ENCODE assay signal across 11 cellular contexts in genomic region chr2:190628651-190629378, GRCh38. TPM values are rescaled to one million over a fixed set of nuclear protein-coding genes. Genes with fewer than 3 reads are reported as not detected.
DNase-seq lines count a peak whose midpoint lies in the region; ATAC-seq, FAIRE-seq and TF ChIP-seq lines count a peak whose summit lies in the region.
"Had no signal": no experiment of that assay in that cellular context is flagged by ENCODE, and none has a peak within 500 bp of the region (broad histone marks: within the 10 kb centered on the region; RNA-seq: fewer than 3 reads in every experiment).

No MANE protein-coding gene starts in this region.

- H3K27ac ChIP-seq in GM23248 (no peak overlapping the region), K562 (ENCODE audit: extremely low read depth, low read depth, low read length) (no peak overlapping the region), keratinocyte (ENCODE audit: control insufficient read depth, insufficient read depth, low read length) (no peak overlapping the region), skeletal muscle tissue (ENCODE audit: low read depth, low read length) (peak overlapping the region; percentile 70)
- H3K27ac ChIP-seq: KMS-11 had no signal

- 0 out of 2 replicates have a peak overlapping the region, but pooled peaks have one; percentile 68 for H3K9ac ChIP-seq in GM23248
- H3K9ac ChIP-seq in K562 (ENCODE audit: insufficient read depth in 1 of 2, low read depth in 2 of 2, low read length in 2 of 2), result no peak overlapping the region
- no peak overlapping the region for H3K9ac ChIP-seq in keratinocyte (ENCODE audit: control insufficient read depth, extremely low read depth, insufficient read depth, low read length)
- H3K9ac ChIP-seq in skeletal muscle tissue (ENCODE audit: low read depth in 1 of 3, low read length in 3 of 3), result peak overlapping the region in 2 of 3 donors; percentile 53 to 60
- H3K9ac ChIP-seq: KMS-11 had no signal

- no peaks in the 10 kb centered on the region for H3K9me2 ChIP-seq in GM23248 (ENCODE audit: insufficient read depth)

- 68% methylated on average over 7 of the region's 7 CpGs for WGBS in GM23248 (ENCODE audit: low coverage in 1 of 2, low lambda C conversion rate in 2 of 2, missing lambda C conversion rate in 2 of 2), 2 experiments
- 27% methylated on average over 6 of the region's 7 CpGs for WGBS in K562 (ENCODE audit: insufficient coverage, low coverage, missing lambda C conversion rate)

- no peak for TF ChIP-seq POLR2A in K562 (conservative IDR thresholded peaks at IDR 0.05)

- no peak overlapping the region for H3K27ac Mint-ChIP-seq in CD14-positive monocyte

- in situ Hi-C loops in GM23248 (cut with MboI) (no loop called here), K562 (cut with MboI) (no loop called here)

- TF ChIP-seq EP300 in K562 (IDR thresholded peaks at IDR 0.05; ENCODE audit: low read length), result no peak

- no peak for DNase-seq in GM23248
- DNase-seq in K562 (ENCODE audit: extremely low read depth in 1 of 4, low spot score in 3 of 4), result peak in 2 of 4 experiments; percentile 36 to 37
- no peak for DNase-seq in keratinocyte (ENCODE audit: low read depth, low spot score)
- no peak for DNase-seq in GM19238 (ENCODE audit: insufficient read length, low spot score)
- DNase-seq in activated CD8-positive, alpha-beta memory T cell treated with anti-CD3 and anti-CD28 coated beads for 24 hours, result no peak
- DNase-seq in CD14-positive monocyte (ENCODE audit: low spot score), result no peak
- no peak for DNase-seq in DMS114 treated with DMSO at 0.1 percent for 48 hours (lab: John Stamatoyannopoulos, UW; ENCODE audit: unreplicated experiment)
- DNase-seq: activated CD8-positive, alpha-beta T cell treated with anti-CD3 and anti-CD28 coated beads, Interleukin-2, amount 10 ng/mL, durations not matched to agents 7 days and 5 days; NCI-H1930 had no signal

- POLR2A ChIA-PET in K562 (lab: Yijun Ruan, JAX), result interaction anchor here (0.7 to 1.1 kb wide), 2 partner anchors 16 to 18 kb away, joined by 3 read pairs; no protein-coding TSS in a partner anchor

- H3K4me3 ChIP-seq in GM23248 (peak overlapping the region; percentile 71; the same call in 1 of the 2 replicates), K562 (no peak overlapping the region), keratinocyte (ENCODE audit: control insufficient read depth in 2 of 3, extremely low read depth in 1 of 3, insufficient read depth in 2 of 3, low read depth in 1 of 3, low read length in 3 of 3) (no peak overlapping the region), skeletal muscle tissue (ENCODE audit: low read length in 3 of 3) (peak overlapping the region; percentile 60 to 70 (median 70))

- H3K4me3 Mint-ChIP-seq in CD14-positive monocyte, result no peak overlapping the region

- H4K20me1 ChIP-seq in GM23248 (ENCODE audit: insufficient read depth) (no peaks in the 10 kb centered on the region), K562 (replicated peaks; ENCODE audit: control insufficient read depth, insufficient read depth, low read length) (no peaks in the 10 kb centered on the region), keratinocyte (ENCODE audit: control insufficient read depth, extremely low read depth, insufficient read depth, low read length) (no peaks in the 10 kb centered on the region)

- H3K4me2 ChIP-seq in GM23248 (ENCODE audit: unreplicated experiment) (peak overlapping the region; percentile 78), K562 (ENCODE audit: insufficient read depth, low read length) (no peak overlapping the region; the same call in 1 of the 2 replicates), keratinocyte (ENCODE audit: control insufficient read depth, extremely low read depth, insufficient read depth, low read depth, low read length) (peak overlapping the region; percentile 9)
- H3K4me2 ChIP-seq: KMS-11 had no signal

- peaks cover 8 to 12% (median 9%) of the 10 kb centered on the region in 3 donors for H3K27me3 Mint-ChIP-seq in CD14-positive monocyte (ENCODE audit: low read depth in 3 of 3)

- H3F3A ChIP-seq in GM23248 (ENCODE audit: insufficient read depth), result peaks cover 3% of the 10 kb centered on the region; the same call in 1 of the 2 replicates

- TF ChIP-seq RAD21 in K562 (CRISPR knock-in tag; conservative IDR thresholded peaks at IDR 0.05 in 1 of 2, IDR thresholded peaks at IDR 0.05 in 1 of 2), result no peak

- FAIRE-seq in K562 (lab: Jason Lieb, UNC), result peak; percentile 86
- FAIRE-seq in keratinocyte (lab: Jason Lieb, UNC), result peak; percentile 60

- peak; percentile 83 for ATAC-seq in K562

- TF ChIP-seq CTCF in K562 (IDR thresholded peaks at IDR 0.05 in 2 of 3, conservative IDR thresholded peaks at IDR 0.05 in 1 of 3; ENCODE audit: insufficient read depth in 2 of 3, low read depth in 1 of 3, low read length in 3 of 3), result no peak
- TF ChIP-seq CTCF in keratinocyte (optimal IDR thresholded peaks at IDR 0.05 in 1 of 3, IDR thresholded peaks at IDR 0.05 in 1 of 3, conservative IDR thresholded peaks at IDR 0.05 in 1 of 3; ENCODE audit: extremely low read depth in 1 of 3, insufficient read depth in 2 of 3, low read length in 3 of 3), result no peak
- TF ChIP-seq CTCF in CD14-positive monocyte (IDR thresholded peaks at IDR 0.05), result no peak

- H3K9me3 Mint-ChIP-seq in CD14-positive monocyte, result peaks cover 0 to 6% (median 0%) of the 10 kb centered on the region in 7 donors

- H2AFZ ChIP-seq in GM23248, result peak overlapping the region; percentile 91
- H2AFZ ChIP-seq in K562 (ENCODE audit: low read depth, low read length), result peak overlapping the region; percentile 63
- H2AFZ ChIP-seq in keratinocyte (ENCODE audit: control insufficient read depth, low read length), result no peak overlapping the region

- H3K79me2 ChIP-seq in GM23248 (ENCODE audit: insufficient read depth), result no peaks in the 10 kb centered on the region
- no peaks in the 10 kb centered on the region for H3K79me2 ChIP-seq in K562 (ENCODE audit: control insufficient read depth, insufficient read depth, low read length)
- H3K79me2 ChIP-seq in keratinocyte (ENCODE audit: control insufficient read depth, insufficient read depth, low read length), result no peaks in the 10 kb centered on the region

- CTCF ChIA-PET in K562 (lab: Yijun Ruan, JAX; ENCODE audit: low intra/inter-chr PET ratio), result no interaction called here

- H3K9me1 ChIP-seq in K562 (ENCODE audit: control insufficient read depth, insufficient read depth, low read length) (no peaks in the 10 kb centered on the region), keratinocyte (ENCODE audit: control insufficient read depth, extremely low read depth, insufficient read depth, low read length) (no peaks in the 10 kb centered on the region)

- BruUV-seq in K562 (replicated peaks; lab: Mats Ljungman, UMichigan), result no TSS peak

- no peaks in the 10 kb centered on the region for H3K9me3 ChIP-seq in GM23248 (ENCODE audit: low read depth)
- H3K9me3 ChIP-seq in K562 (replicated peaks; ENCODE audit: control insufficient read depth, insufficient read depth, low read depth, low read length), result no peaks in the 10 kb centered on the region
- no peaks in the 10 kb centered on the region for H3K9me3 ChIP-seq in keratinocyte (ENCODE audit: control insufficient read depth, low read depth, low read length)
- H3K9me3 ChIP-seq in skeletal muscle tissue (ENCODE audit: control insufficient read depth in 3 of 3, low read length in 3 of 3), result no peaks in the 10 kb centered on the region

- H3K36me3 ChIP-seq in GM23248 (ENCODE audit: low read depth) (no peaks in the 10 kb centered on the region), K562 (ENCODE audit: control insufficient read depth, insufficient read depth, low read length) (no peaks in the 10 kb centered on the region), keratinocyte (ENCODE audit: control insufficient read depth in 2 of 2, extremely low read depth in 1 of 2, insufficient read depth in 2 of 2, low read length in 2 of 2) (no peaks in the 10 kb centered on the region), skeletal muscle tissue (ENCODE audit: control insufficient read depth in 3 of 3, insufficient read depth in 3 of 3, low read length in 3 of 3) (no peaks in the 10 kb centered on the region)

- H3K4me1 Mint-ChIP-seq in CD14-positive monocyte, result peaks cover 15% of the 10 kb centered on the region

- H3K36me3 Mint-ChIP-seq in CD14-positive monocyte, result no peaks in the 10 kb centered on the region

- intact Hi-C loops in K562 (cut with micrococcal nuclease) (no loop called here), CD14-positive monocyte (cut with micrococcal nuclease) (no loop called here)

- H3K27me3 ChIP-seq in GM23248 (replicated peaks; ENCODE audit: insufficient read depth) (no peaks in the 10 kb centered on the region), K562 (ENCODE audit: control insufficient read depth in 2 of 2, insufficient read depth in 2 of 2, low read length in 2 of 2) (no peaks in the 10 kb centered on the region), keratinocyte (ENCODE audit: control insufficient read depth, extremely low read depth, insufficient read depth, low read length) (no peaks in the 10 kb centered on the region), skeletal muscle tissue (ENCODE audit: control insufficient read depth in 3 of 3, insufficient read depth in 3 of 3, low read length in 3 of 3) (peaks cover 0 to 3% (median 0%) of the 10 kb centered on the region in 3 donors)

- dilution Hi-C loops in keratinocyte (cut with MboI; ENCODE audit: extremely low pct_ligation_motif_present, low sequenced_read_pairs), result no loop called here

- H3K4me1 ChIP-seq in GM23248 (ENCODE audit: insufficient read depth) (peaks cover 20% of the 10 kb centered on the region), K562 (replicated peaks in 1 of 2; ENCODE audit: control insufficient read depth in 2 of 2, insufficient read depth in 2 of 2, low read length in 2 of 2) (no peaks in the 10 kb centered on the region; a peak in 2 of 5 replicates), keratinocyte (ENCODE audit: control insufficient read depth, extremely low read depth, insufficient read depth, low read length) (peaks cover 12% of the 10 kb centered on the region), skeletal muscle tissue (ENCODE audit: control insufficient read depth in 3 of 3, insufficient read depth in 3 of 3, low read length in 3 of 3) (peaks cover 6 to 9% (median 8%) of the 10 kb centered on the region in 3 donors)

RNA-seq across cellular contexts. Expression of gene NAB1, which starts 20.1 kb away (rescaled TPM):
- total RNA-seq in GM23248 (2014; rRNA removed; shearing (Covaris generic)), result 44.1 and 48.3 TPM in 2 replicates
- 13.0 TPM in 2 replicates for polyA plus RNA-seq in GM23248 (2016; fragmentation: Nextera tagmentation; extraction: Ambion mirVana)
- total RNA-seq in K562 (2011; cell fraction: chromatin; rRNA removed; ENCODE audit: low replicate concordance), result 18.4 and 32.2 TPM in 2 replicates
- 6.8 and 10.3 TPM in 2 replicates for total RNA-seq in K562 (2011; cell fraction: nucleolus; rRNA removed)
- 14.0 and 16.0 TPM in 2 replicates for total RNA-seq in K562 (2011; cell fraction: nucleoplasm; rRNA removed)
- total RNA-seq in K562 (2014; rRNA removed), result 17.6 and 20.6 TPM in 2 replicates
- total RNA-seq in K562 (2014; rRNA removed; fragmentation: Illumina TruSeq; extraction: Trizol), result 20.2 and 22.8 TPM in 2 replicates
- total RNA-seq in K562 (2015; rRNA removed; fragmentation: Illumina TruSeq; extraction: Trizol), result 20.7 and 21.7 TPM in 2 replicates
- 16.3 and 17.2 TPM in 2 replicates for total RNA-seq in K562 (2021)
- polyA plus RNA-seq in K562 (2011; rRNA removed), result 18.3 and 23.0 TPM in 2 replicates
- 5.1 and 7.5 TPM in 2 replicates for polyA plus RNA-seq in K562 (2011; cell fraction: cytosol; rRNA removed)
- polyA plus RNA-seq in K562 (2011; cell fraction: nucleus; rRNA removed), result 30.1 and 30.9 TPM in 2 replicates
- polyA plus RNA-seq in K562 (2012), result 11.6 and 12.8 TPM in 2 replicates
- polyA plus RNA-seq in K562 (2014; fragmentation: Illumina TruSeq; extraction: Trizol), result 14.3 and 15.5 TPM in 2 replicates
- polyA plus RNA-seq in K562 (2014; fragmentation: Nextera tagmentation; extraction: Ambion mirVana), result 1 to 10 TPM; 3.1 to 4.0 TPM
- polyA plus RNA-seq in K562 (2014; rRNA removed), result 10.5 and 11.9 TPM in 2 replicates
- 33.5 and 34.3 TPM in 2 replicates for polyA minus RNA-seq in K562 (2011; rRNA and poly(A)+ RNA removed)
- polyA minus RNA-seq in K562 (2011; cell fraction: cytosol; rRNA and poly(A)+ RNA removed), result 10.5 and 13.2 TPM in 2 replicates
- polyA minus RNA-seq in K562 (2011; cell fraction: nucleus; rRNA and poly(A)+ RNA removed), result 18.2 and 28.2 TPM in 2 replicates
- polyA plus RNA-seq in keratinocyte, result 10.7 to 24.3 TPM (median 21.6 TPM) in 3 replicates
- 21.8 TPM for polyA plus RNA-seq in keratinocyte (2011; ENCODE audit: low read depth)
- 11.1 and 17.6 TPM in 2 replicates for polyA plus RNA-seq in keratinocyte (2011; cell fraction: cytosol; rRNA removed)
- 24.7 and 34.3 TPM in 2 replicates for polyA plus RNA-seq in keratinocyte (2011; cell fraction: nucleus; rRNA removed)
- polyA plus RNA-seq in keratinocyte (2012; ENCODE audit: low replicate concordance), result 11.5 and 14.0 TPM in 2 replicates
- polyA minus RNA-seq in keratinocyte, result 13.7 to 31.7 TPM (median 30.7 TPM) in 3 replicates
- polyA minus RNA-seq in keratinocyte (2011; cell fraction: cytosol; rRNA and poly(A)+ RNA removed), result 21.3 TPM
- 11.8 and 28.2 TPM in 2 replicates for polyA minus RNA-seq in keratinocyte (2011; cell fraction: nucleus; rRNA and poly(A)+ RNA removed)
- 128 TPM for total RNA-seq in skeletal muscle tissue
- polyA plus RNA-seq in CD14-positive monocyte, result 1 to 10 TPM; 2.9 to 3.1 TPM

Comparison
In these comparisons a context has a peak if more than half of its experiments do, and no peak if none do; other contexts are left out.
1. H3K4me3 ChIP-seq: peak in GM23248 (single experiment) and skeletal muscle tissue (3 of 3); none in K562 (single experiment) and keratinocyte (0 of 3).
2. H3K9ac ChIP-seq: peak in GM23248 (single experiment) and skeletal muscle tissue (2 of 3); none in K562 (0 of 2) and keratinocyte (single experiment).